Comparison of ENCODE assay signal across 8 cellular contexts in genomic region chr2:108787209-108787558, GRCh38. TPM values are rescaled to one million over a fixed set of nuclear protein-coding genes. Genes with fewer than 3 reads are reported as not detected.
DNase-seq lines count a peak whose midpoint lies in the region; ATAC-seq and TF ChIP-seq lines count a peak whose summit lies in the region.

No MANE protein-coding gene starts in this region.

- peak overlapping the region; percentile 93 for H3K4me2 ChIP-seq in neural progenitor cell

- H3K9ac ChIP-seq in neural progenitor cell = peak overlapping the region; percentile 62

- peaks cover 51% of the 10 kb centered on the region for H3K79me2 ChIP-seq in neural progenitor cell (ENCODE audit: low read depth)

- H3K4me3 Mint-ChIP-seq in CD14-positive monocyte (peak overlapping the region; percentile 84 to 96), neural progenitor cell (peak overlapping the region; percentile 93)

- no peaks in the 10 kb centered on the region for H3K27me3 ChIP-seq in MG63
- no peaks in the 10 kb centered on the region for H3K27me3 ChIP-seq in ectodermal cell (ENCODE audit: control insufficient read depth, insufficient read depth, low read length, poor library complexity, severe bottlenecking)
- H3K27me3 ChIP-seq in neural progenitor cell = no peaks in the 10 kb centered on the region

- H3K4me1 Mint-ChIP-seq in CD14-positive monocyte = peaks cover 13% of the 10 kb centered on the region
- H3K4me1 Mint-ChIP-seq in neural progenitor cell = peaks cover 15% of the 10 kb centered on the region

- peak overlapping the region; percentile 96 for H3K27ac ChIP-seq in ectodermal cell (ENCODE audit: insufficient read depth, low read depth, low read length, poor library complexity, severe bottlenecking)
- no peak overlapping the region for H3K27ac ChIP-seq in neural progenitor cell

- no peaks in the 10 kb centered on the region for H4K20me1 ChIP-seq in neural progenitor cell (ENCODE audit: low read depth)

- H3K9me3 Mint-ChIP-seq in CD14-positive monocyte (no peaks in the 10 kb centered on the region), neural progenitor cell (no peaks in the 10 kb centered on the region)

- H3F3A ChIP-seq in neural progenitor cell (ENCODE audit: low read depth) = peaks cover 24% of the 10 kb centered on the region

- in situ Hi-C loops in KBM-7 (cut with MboI; ENCODE audit: low pct_unique_long_range_greater_than_20kb, low sequenced_read_pairs) = no loop called here

- no peaks in the 10 kb centered on the region for H3K9me3 ChIP-seq in MG63
- H3K9me3 ChIP-seq in ectodermal cell (ENCODE audit: control insufficient read depth, low read length) = no peaks in the 10 kb centered on the region
- H3K9me3 ChIP-seq in neural progenitor cell (ENCODE audit: low read depth) = no peaks in the 10 kb centered on the region

- ATAC-seq in GM19397 (IDR thresholded peaks at IDR 0.05; ENCODE audit: unreplicated experiment) (no peak), HG02885 (IDR thresholded peaks at IDR 0.05; ENCODE audit: poor library complexity, unreplicated experiment) (no peak), HG03342 (IDR thresholded peaks at IDR 0.05; ENCODE audit: unreplicated experiment) (no peak)

- peaks cover 0 to 2% (median 0%) of the 10 kb centered on the region in 3 donors for H3K27me3 Mint-ChIP-seq in CD14-positive monocyte (ENCODE audit: low read depth in 3 of 3)
- peaks cover 2% of the 10 kb centered on the region for H3K27me3 Mint-ChIP-seq in neural progenitor cell (ENCODE audit: insufficient read depth, low read depth)

- intact Hi-C loops in CD14-positive monocyte (cut with micrococcal nuclease) = no loop called here

- H3K36me3 ChIP-seq in MG63 = peaks cover 30% of the 10 kb centered on the region
- peaks cover 17% of the 10 kb centered on the region for H3K36me3 ChIP-seq in ectodermal cell (ENCODE audit: control insufficient read depth, insufficient read depth, low read length)
- H3K36me3 ChIP-seq in neural progenitor cell = peaks cover 20% of the 10 kb centered on the region

- peak overlapping the region; percentile 80 for H2AFZ ChIP-seq in neural progenitor cell (replicated peaks)

- 1 to 2% methylated on average over 5 of the region's 6 CpGs for WGBS in ectodermal cell, 2 experiments

- TF ChIP-seq CTCF in CD14-positive monocyte (IDR thresholded peaks at IDR 0.05) (no peak), neural progenitor cell (IDR thresholded peaks at IDR 0.05) (no peak)

- H3K36me3 Mint-ChIP-seq in CD14-positive monocyte (peaks cover 19 to 23% of the 10 kb centered on the region in 2 donors), neural progenitor cell (peaks cover 29% of the 10 kb centered on the region)

- H3K27ac Mint-ChIP-seq in CD14-positive monocyte (peak overlapping the region in 5 of 7 donors; percentile 24 to 76 (median 74)), neural progenitor cell (peak overlapping the region; percentile 65)

- H3K4me1 ChIP-seq in ectodermal cell (ENCODE audit: control insufficient read depth, insufficient read depth, low read length) (no peaks in the 10 kb centered on the region), neural progenitor cell (peaks cover 6% of the 10 kb centered on the region)

- no peak for DNase-seq in CD14-positive monocyte (ENCODE audit: low spot score)
- no peak for DNase-seq in MG63
- no peak for DNase-seq in neural progenitor cell (ENCODE audit: low spot score)
- DNase-seq in KBM-7 = no peak

- peak overlapping the region; percentile 68 for H3K4me3 ChIP-seq in MG63
- peak overlapping the region; percentile 58 for H3K4me3 ChIP-seq in ectodermal cell (ENCODE audit: insufficient read depth, low read depth, low read length)
- H3K4me3 ChIP-seq in neural progenitor cell = peak overlapping the region; percentile 66

RNA-seq across cellular contexts. Expression of gene CCDC138, which starts 0.6 kb away (rescaled TPM):
- polyA plus RNA-seq in CD14-positive monocyte = under 1 TPM; 0.54 to 0.72 TPM
- total RNA-seq in MG63 (2014; rRNA removed; shearing (Covaris generic); ENCODE audit: low replicate concordance) = 6.7 and 11.3 TPM in 2 replicates
- polyA plus RNA-seq in ectodermal cell (2013, experiment 1 of 4) = 47.3 TPM
- 51.1 TPM for polyA plus RNA-seq in ectodermal cell (2013, experiment 2 of 4)
- 42.7 TPM for polyA plus RNA-seq in ectodermal cell (2013, experiment 3 of 4)
- 44.7 TPM for polyA plus RNA-seq in ectodermal cell (2013, experiment 4 of 4)
- total RNA-seq in neural progenitor cell (ENCODE audit: low replicate concordance) = 47.2 and 92.6 TPM in 2 replicates
